8 cellular contexts compared by ENCODE assay signal in genomic region chr1:41242645-41243171, GRCh38. TPM values are rescaled to one million over a fixed set of nuclear protein-coding genes. Genes with fewer than 3 reads are reported as not detected.
DNase-seq lines count a peak whose midpoint lies in the region; ATAC-seq and TF ChIP-seq lines count a peak whose summit lies in the region.

No MANE protein-coding gene starts in this region.

- H2AFZ ChIP-seq in MM.1S (ENCODE audit: low read length) = peak overlapping the region; percentile 93

- H3K27me3 ChIP-seq in MM.1S (replicated peaks; ENCODE audit: insufficient read depth, low read length) (no peaks in the 10 kb centered on the region), brain microvascular endothelial cell (replicated peaks) (no peaks in the 10 kb centered on the region), vagina (no peaks in the 10 kb centered on the region)

- TF ChIP-seq POLR2A in vagina (IDR thresholded peaks at IDR 0.05) = no peak

- no peak for TF ChIP-seq CTCF in MM.1S (IDR thresholded peaks at IDR 0.05; ENCODE audit: low read length)
- TF ChIP-seq CTCF in brain microvascular endothelial cell (IDR thresholded peaks at IDR 0.05; ENCODE audit: low read depth, low read length, missing control alignments) = no peak
- TF ChIP-seq CTCF in vagina (IDR thresholded peaks at IDR 0.05) = no peak

- ATAC-seq in memory B cell (ENCODE audit: low read depth) = peak; percentile 6

- H3K36me3 ChIP-seq in MM.1S (replicated peaks; ENCODE audit: insufficient read depth, low read length) (no peaks in the 10 kb centered on the region), brain microvascular endothelial cell (replicated peaks) (no peaks in the 10 kb centered on the region), vagina (no peaks in the 10 kb centered on the region)

- H3K27ac Mint-ChIP-seq in memory B cell = peak overlapping the region; percentile 30

- peaks cover 2% of the 10 kb centered on the region for H3K27me3 Mint-ChIP-seq in memory B cell

- DNase-seq in activated effector memory CD4-positive, alpha-beta T cell treated with Interleukin-2 at 50 U/mL for 16 hours = peak; percentile 1
- DNase-seq in activated effector memory CD4-positive, alpha-beta T cell treated with anti-CD3 and anti-CD28 coated beads, Interleukin-2, amount 50 U/mL, for 16 hours = no peak
- DNase-seq in MM.1S (no peak), brain microvascular endothelial cell (no peak), memory B cell (ENCODE audit: low spot score in 2 of 2) (no peak), vagina (ENCODE audit: extremely low spot score in 2 of 2) (no peak), GDM1 (lab: John Stamatoyannopoulos, UW) (no peak), retina (no peak)

- in situ Hi-C loops in brain microvascular endothelial cell (cut with HindIII; ENCODE audit: low pct_ligation_motif_present, low sequenced_read_pairs) = no loop called here

- peaks cover 42% of the 10 kb centered on the region for H3K4me1 ChIP-seq in MM.1S (ENCODE audit: low read length)
- peaks cover 30% of the 10 kb centered on the region for H3K4me1 ChIP-seq in vagina

- H3K4me1 Mint-ChIP-seq in memory B cell = peaks cover 4% of the 10 kb centered on the region

- no peaks in the 10 kb centered on the region for H4K20me1 ChIP-seq in MM.1S (ENCODE audit: insufficient read depth, low read length)

- peak overlapping the region; percentile 70 for H3K4me3 ChIP-seq in MM.1S (ENCODE audit: low read length)
- peak overlapping the region; percentile 64 for H3K4me3 ChIP-seq in brain microvascular endothelial cell (ENCODE audit: low read depth, low read length)
- H3K4me3 ChIP-seq in vagina = peak overlapping the region; percentile 78 to 99

- peaks cover 18% of the 10 kb centered on the region for H3F3A ChIP-seq in MM.1S (ENCODE audit: insufficient read depth, low read length)

- no peaks in the 10 kb centered on the region for H3K9me3 ChIP-seq in MM.1S (replicated peaks; ENCODE audit: insufficient read depth, low read length)
- no peaks in the 10 kb centered on the region for H3K9me3 ChIP-seq in vagina

- H3K27ac ChIP-seq in MM.1S (ENCODE audit: low read length) (peak overlapping the region; percentile 61), brain microvascular endothelial cell (no peak overlapping the region), vagina (peak overlapping the region; percentile 91)

- H3K4me3 Mint-ChIP-seq in memory B cell = peak overlapping the region; percentile 76

- H3K9ac ChIP-seq in MM.1S (ENCODE audit: low read length) = peak overlapping the region; percentile 86

- H3K9me2 ChIP-seq in MM.1S (replicated peaks; ENCODE audit: insufficient read depth, low read length) = no peaks in the 10 kb centered on the region

- peaks cover 47% of the 10 kb centered on the region for H3K79me2 ChIP-seq in MM.1S (ENCODE audit: low read length)

- intact Hi-C loops in vagina (cut with DNase I) = no loop called here

- H3K9me3 Mint-ChIP-seq in memory B cell = no peaks in the 10 kb centered on the region

- H3K4me2 ChIP-seq in MM.1S (ENCODE audit: low read depth, low read length) = peak overlapping the region; percentile 91

- H3K36me3 Mint-ChIP-seq in memory B cell = peaks cover 2% of the 10 kb centered on the region

RNA-seq across cellular contexts. Expression of gene SCMH1, which starts 0.6 kb away (rescaled TPM):
- total RNA-seq in vagina = 35.1 TPM
